ENCODE assay signal across 8 cellular contexts in genomic region chr1:1892079-1892762, GRCh38. TPM values are rescaled to one million over a fixed set of nuclear protein-coding genes. Genes with fewer than 3 reads are reported as not detected.
DNase-seq lines count a peak whose midpoint lies in the region; ATAC-seq and TF ChIP-seq lines count a peak whose summit lies in the region.

No MANE protein-coding gene starts in this region.

- no peaks in the 10 kb centered on the region for H3K9me3 Mint-ChIP-seq in CD8-positive, alpha-beta T cell

- peaks cover 56% of the 10 kb centered on the region for H3K4me1 Mint-ChIP-seq in CD8-positive, alpha-beta T cell (ENCODE audit: low read depth)

- peak overlapping the region; percentile 99 for H2AK5ac ChIP-seq in neuronal stem cell (ENCODE audit: low read depth, low read length)

- no peak overlapping the region for H3K4ac ChIP-seq in neuronal stem cell (ENCODE audit: low read length)

- POLR2A ChIA-PET in CD8-positive, alpha-beta T cell (lab: Charles Lee) = interaction anchor here (0.7 to 1.7 kb wide), 3 partner anchors 9 to 113 kb away, joined by 3 to 11 read pairs (median 3); no protein-coding TSS in a partner anchor

- peak overlapping the region; percentile 96 for H2BK120ac ChIP-seq in neuronal stem cell (ENCODE audit: low read depth, low read length)

- peak overlapping the region; percentile 95 for H2BK5ac ChIP-seq in neuronal stem cell (ENCODE audit: low read length)

- H4K91ac ChIP-seq in neuronal stem cell (ENCODE audit: low read depth, low read length, poor library complexity) = no peak overlapping the region

- peak overlapping the region; percentile 87 for H3K4me3 Mint-ChIP-seq in CD8-positive, alpha-beta T cell

- H3K27ac Mint-ChIP-seq in CD8-positive, alpha-beta T cell = peak overlapping the region; percentile 94

- TF ChIP-seq CTCF in CD8-positive, alpha-beta T cell (IDR thresholded peaks at IDR 0.05) = no peak
- TF ChIP-seq CTCF in Peyer's patch (IDR thresholded peaks at IDR 0.05) = no peak

- peak overlapping the region; percentile 38 for H3K4me3 ChIP-seq in CD8-positive, alpha-beta T cell (ENCODE audit: low read depth, low read length)
- H3K4me3 ChIP-seq in Peyer's patch (peak overlapping the region; percentile 79 to 95 (median 88)), endocrine pancreas (ENCODE audit: control insufficient read depth, insufficient read depth, low read length) (no peak overlapping the region), neuronal stem cell (ENCODE audit: low read length in 2 of 2) (peak overlapping the region; percentile 85 to 92)

- peak overlapping the region; percentile 66 for H3K27ac ChIP-seq in CD8-positive, alpha-beta T cell (ENCODE audit: low read depth, low read length)
- H3K27ac ChIP-seq in Peyer's patch (peak overlapping the region; percentile 97 to 99 (median 99)), neuronal stem cell (replicated peaks; ENCODE audit: low read length) (peak overlapping the region; percentile 83)

- peaks cover 5% of the 10 kb centered on the region for H3K79me1 ChIP-seq in neuronal stem cell (ENCODE audit: low read depth, low read length)

- H3K4me1 ChIP-seq in CD8-positive, alpha-beta T cell (ENCODE audit: insufficient read depth, low read length) = peaks cover 68% of the 10 kb centered on the region
- peaks cover 8 to 70% (median 42%) of the 10 kb centered on the region in 4 donors for H3K4me1 ChIP-seq in Peyer's patch
- H3K4me1 ChIP-seq in endocrine pancreas (ENCODE audit: control insufficient read depth, insufficient read depth, low read length) = no peaks in the 10 kb centered on the region
- peaks cover 14 to 28% of the 10 kb centered on the region in 2 donors for H3K4me1 ChIP-seq in neuronal stem cell (ENCODE audit: control insufficient read depth in 2 of 2, insufficient read depth in 1 of 2, low read depth in 1 of 2, low read length in 2 of 2)

- H3K9ac ChIP-seq in endocrine pancreas (ENCODE audit: control insufficient read depth, insufficient read depth, low read length) (peak overlapping the region; percentile 79), neuronal stem cell (ENCODE audit: low read depth, low read length, poor library complexity) (peak overlapping the region; percentile 96)

- no peaks in the 10 kb centered on the region for H3K27me3 ChIP-seq in CD8-positive, alpha-beta T cell (ENCODE audit: insufficient read depth, low read length)
- H3K27me3 ChIP-seq in Peyer's patch (no peaks in the 10 kb centered on the region), endocrine pancreas (ENCODE audit: control insufficient read depth, insufficient read depth, low read length) (no peaks in the 10 kb centered on the region), neuronal stem cell (ENCODE audit: control insufficient read depth in 3 of 3, insufficient read depth in 3 of 3, low read depth in 1 of 3, low read length in 3 of 3) (no peaks in the 10 kb centered on the region)

- no peaks in the 10 kb centered on the region for H3K9me3 ChIP-seq in CD8-positive, alpha-beta T cell (ENCODE audit: low read length)
- H3K9me3 ChIP-seq in Peyer's patch = no peaks in the 10 kb centered on the region
- no peaks in the 10 kb centered on the region for H3K9me3 ChIP-seq in endocrine pancreas (ENCODE audit: control insufficient read depth, low read length)
- peaks cover 0 to 13% of the 10 kb centered on the region in 2 donors for H3K9me3 ChIP-seq in neuronal stem cell (replicated peaks in 1 of 2; ENCODE audit: control insufficient read depth in 2 of 2, insufficient read depth in 1 of 2, low read depth in 1 of 2, low read length in 2 of 2)

- H3K18ac ChIP-seq in neuronal stem cell (ENCODE audit: low read length) = peak overlapping the region; percentile 98

- no peak overlapping the region for H4K8ac ChIP-seq in neuronal stem cell (ENCODE audit: low read depth, low read length)

- CTCF ChIA-PET in CD8-positive, alpha-beta T cell (lab: Charles Lee) = interaction anchor here (1.0 to 2.0 kb wide), 3 partner anchors 9 to 16 kb away, joined by 3 to 12 read pairs (median 5); no protein-coding TSS in a partner anchor

- peak overlapping the region; percentile 95 for H3K23ac ChIP-seq in neuronal stem cell (ENCODE audit: low read depth, low read length, poor library complexity)

- peak in 1 of 2 donors; percentile 26 for TF ChIP-seq POLR2A in Peyer's patch (IDR thresholded peaks at IDR 0.05)

- peak overlapping the region; percentile 25 for H3K14ac ChIP-seq in neuronal stem cell (ENCODE audit: low read length)

- no peak for DNase-seq in CD8-positive, alpha-beta T cell
- DNase-seq in Peyer's patch (no peak), neuronal stem cell (ENCODE audit: low spot score) (no peak), DMS79 treated with DMSO at 0.1 percent for 48 hours (lab: John Stamatoyannopoulos, UW) (no peak), AG08396 (ENCODE audit: low spot score) (no peak), DMS153 (lab: John Stamatoyannopoulos, UW) (no peak)

- H3K36me3 Mint-ChIP-seq in CD8-positive, alpha-beta T cell = peaks cover 8% of the 10 kb centered on the region

- intact Hi-C loops in CD8-positive, alpha-beta T cell (cut with DNase I, micrococcal nuclease) = loop anchor here (1.0 to 10.0 kb wide), 3 partner anchors 14 to 690 kb away; partner anchors contain the start of gene ATAD3A (in 1 of the 2)

- peak overlapping the region; percentile 93 for H2AFZ ChIP-seq in neuronal stem cell (ENCODE audit: low read length)

- H3K4me2 ChIP-seq in neuronal stem cell (ENCODE audit: insufficient read depth, low read length, poor library complexity, severe bottlenecking) = peak overlapping the region; percentile 69

- H2BK12ac ChIP-seq in neuronal stem cell (ENCODE audit: low read length) = peak overlapping the region; percentile 97

- H2BK15ac ChIP-seq in neuronal stem cell (ENCODE audit: low read length) = peak overlapping the region; percentile 87

- H3K27me3 Mint-ChIP-seq in CD8-positive, alpha-beta T cell (ENCODE audit: low read depth) = peaks cover 2% of the 10 kb centered on the region

- no CpG with 5 or more reads among the region's 21 CpGs for WGBS in neuronal stem cell (ENCODE audit: extremely low coverage in 2 of 2, insufficient read length in 2 of 2, insufficient replicate concordance in 1 of 2), 2 donors

- no peaks in the 10 kb centered on the region for H3K36me3 ChIP-seq in CD8-positive, alpha-beta T cell (ENCODE audit: insufficient read depth, low read length)
- H3K36me3 ChIP-seq in Peyer's patch = no peaks in the 10 kb centered on the region
- no peaks in the 10 kb centered on the region for H3K36me3 ChIP-seq in endocrine pancreas (ENCODE audit: control insufficient read depth, insufficient read depth, low read length)
- H3K36me3 ChIP-seq in neuronal stem cell (replicated peaks in 1 of 2; ENCODE audit: control insufficient read depth in 2 of 2, insufficient read depth in 2 of 2, low read length in 2 of 2) = peaks cover 0 to 13% of the 10 kb centered on the region in 2 donors

- no peak for ATAC-seq in CD8-positive, alpha-beta T cell
- ATAC-seq in HG02973 (IDR thresholded peaks at IDR 0.05; ENCODE audit: unreplicated experiment) = no peak

RNA-seq across cellular contexts. Expression of gene GNB1, which starts 1.3 kb away (rescaled TPM):
- 100 to 1,000 TPM; 145 to 147 TPM for total RNA-seq in CD8-positive, alpha-beta T cell
- 100 to 1,000 TPM; 112 to 266 (median 236) TPM for total RNA-seq in Peyer's patch
- 291 TPM for polyA plus RNA-seq in neuronal stem cell (2013, experiment 1 of 2)
- 287 TPM for polyA plus RNA-seq in neuronal stem cell (2013, experiment 2 of 2)

RNA-seq across cellular contexts. Expression of gene CALML6, which starts 22.8 kb away (rescaled TPM):
- total RNA-seq in CD8-positive, alpha-beta T cell = 1 to 10 TPM; 1.0 to 1.2 TPM
- not detected for total RNA-seq in Peyer's patch
- 0.07 TPM for polyA plus RNA-seq in neuronal stem cell (2013, experiment 1 of 2)
- 0.08 TPM for polyA plus RNA-seq in neuronal stem cell (2013, experiment 2 of 2)

RNA-seq across cellular contexts. Expression of gene TMEM52, which starts 26.9 kb away (rescaled TPM):
- total RNA-seq in CD8-positive, alpha-beta T cell = 1 to 10 TPM; 1.9 to 2.2 TPM
- total RNA-seq in Peyer's patch = 10 to 100 TPM in 1 of 4 donors, 1 to 10 TPM in 3; 2.2 to 11.6 (median 6.4) TPM
- polyA plus RNA-seq in neuronal stem cell (2013, experiment 1 of 2) = 7.3 TPM
- 7.1 TPM for polyA plus RNA-seq in neuronal stem cell (2013, experiment 2 of 2)
